ENCODE assay signal across 1 cellular context in the genomic region with DNA sequence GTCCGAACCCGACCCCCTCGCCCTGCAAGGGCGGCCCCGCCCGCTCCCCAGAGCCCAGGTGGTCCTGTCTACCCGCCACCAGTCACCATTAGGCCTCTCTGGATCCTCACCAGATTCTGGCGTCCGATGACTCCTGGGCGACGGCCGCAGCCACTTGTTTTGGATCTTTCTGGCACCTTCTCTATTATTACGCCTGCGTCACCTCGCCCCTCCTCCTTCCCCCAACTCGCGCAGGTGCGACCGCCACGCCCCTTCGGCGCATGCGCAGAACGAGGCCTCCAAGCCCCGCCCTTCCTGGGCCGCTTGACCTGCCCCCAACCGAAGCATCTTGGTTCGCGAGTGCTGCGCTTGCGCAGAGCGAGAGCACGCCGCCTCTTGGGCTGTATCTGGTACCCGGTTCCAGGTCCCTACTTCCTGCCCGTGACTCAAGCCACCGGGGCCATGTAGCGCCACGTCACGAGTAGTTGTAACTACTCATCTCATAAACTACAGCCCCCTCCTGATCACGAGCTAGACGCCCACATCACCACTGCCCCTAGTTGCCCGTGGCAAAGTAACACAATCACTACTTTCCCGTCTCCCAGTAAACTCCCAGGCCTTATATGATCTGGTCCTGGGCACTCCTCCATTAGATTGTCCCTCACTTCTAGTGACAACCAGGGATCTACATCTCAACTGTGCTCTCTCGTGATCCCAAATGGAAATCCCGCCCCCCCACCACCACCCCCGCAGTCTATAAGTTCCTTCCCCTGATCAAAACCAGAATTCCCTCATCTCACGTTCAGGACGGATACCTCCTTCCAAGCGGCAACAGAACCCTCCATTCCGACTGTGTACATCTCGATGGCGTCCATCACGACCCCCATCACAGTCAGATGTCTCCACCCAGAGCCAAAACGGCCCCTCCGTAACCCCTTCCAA.
TF ChIP-seq lines count a peak whose summit lies in the region.

A gene with protein sequence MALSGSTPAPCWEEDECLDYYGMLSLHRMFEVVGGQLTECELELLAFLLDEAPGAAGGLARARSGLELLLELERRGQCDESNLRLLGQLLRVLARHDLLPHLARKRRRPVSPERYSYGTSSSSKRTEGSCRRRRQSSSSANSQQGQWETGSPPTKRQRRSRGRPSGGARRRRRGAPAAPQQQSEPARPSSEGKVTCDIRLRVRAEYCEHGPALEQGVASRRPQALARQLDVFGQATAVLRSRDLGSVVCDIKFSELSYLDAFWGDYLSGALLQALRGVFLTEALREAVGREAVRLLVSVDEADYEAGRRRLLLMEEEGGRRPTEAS (minus strand): TSS at position 156 of the 921 bp plus-strand sequence. CDS start 670 bp downstream, outside the sequence.

TF ChIP-seq in GM12878, 131 proteins besides CTCF, POLR2A, EP300 and RAD21 (continued from another document and continues in another):
- TF ChIP-seq, protein P1, sequence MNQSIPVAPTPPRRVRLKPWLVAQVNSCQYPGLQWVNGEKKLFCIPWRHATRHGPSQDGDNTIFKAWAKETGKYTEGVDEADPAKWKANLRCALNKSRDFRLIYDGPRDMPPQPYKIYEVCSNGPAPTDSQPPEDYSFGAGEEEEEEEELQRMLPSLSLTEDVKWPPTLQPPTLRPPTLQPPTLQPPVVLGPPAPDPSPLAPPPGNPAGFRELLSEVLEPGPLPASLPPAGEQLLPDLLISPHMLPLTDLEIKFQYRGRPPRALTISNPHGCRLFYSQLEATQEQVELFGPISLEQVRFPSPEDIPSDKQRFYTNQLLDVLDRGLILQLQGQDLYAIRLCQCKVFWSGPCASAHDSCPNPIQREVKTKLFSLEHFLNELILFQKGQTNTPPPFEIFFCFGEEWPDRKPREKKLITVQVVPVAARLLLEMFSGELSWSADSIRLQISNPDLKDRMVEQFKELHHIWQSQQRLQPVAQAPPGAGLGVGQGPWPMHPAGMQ (IDR thresholded peaks at IDR 0.05; ENCODE audit: borderline replicate concordance) = no peak
- TF ChIP-seq CHD4 (IDR thresholded peaks at IDR 0.05) (no peak), TCF3 (IDR thresholded peaks at IDR 0.05; ENCODE audit: borderline replicate concordance, insufficient read depth, low read depth, low read length) (no peak), SPI1 (IDR thresholded peaks at IDR 0.05; ENCODE audit: borderline replicate concordance, insufficient read depth, low read depth, low read length) (peak; percentile 44; the same call in 1 of the 2 replicates), LARP7 (IDR thresholded peaks at IDR 0.05) (no peak), MYB (IDR thresholded peaks at IDR 0.05; ENCODE audit: borderline replicate concordance, low read depth, low read length) (no peak), NRF1 (conservative IDR thresholded peaks at IDR 0.05; ENCODE audit: low read depth, low read length) (peak; percentile 96), ZNF217 (IDR thresholded peaks at IDR 0.05) (no peak), RCOR1 (conservative IDR thresholded peaks at IDR 0.05; ENCODE audit: low read depth, low read length) (no peak), HDGF (IDR thresholded peaks at IDR 0.05) (peak; percentile 85), SMARCA5 (IDR thresholded peaks at IDR 0.05) (no peak), KDM1A (IDR thresholded peaks at IDR 0.05; ENCODE audit: borderline replicate concordance) (no peak), CHD2 (IDR thresholded peaks at IDR 0.05; ENCODE audit: borderline replicate concordance, low read depth, low read length) (peak; percentile 37; the same call in 1 of the 2 replicates), BRCA1 (IDR thresholded peaks at IDR 0.05; ENCODE audit: low read depth, low read length) (no peak), HDAC2 (IDR thresholded peaks at IDR 0.05) (no peak), SRF (IDR thresholded peaks at IDR 0.05; ENCODE audit: low read depth in 2 of 2, low read length in 2 of 2) (no peak), ASH2L (IDR thresholded peaks at IDR 0.05; ENCODE audit: borderline replicate concordance, low read depth) (no peak), WRNIP1 (IDR thresholded peaks at IDR 0.05; ENCODE audit: borderline replicate concordance, low read depth, low read length) (no peak), RUNX3 (IDR thresholded peaks at IDR 0.05; ENCODE audit: low read length) (no peak), JUNB (IDR thresholded peaks at IDR 0.05) (no peak), RAD51 (IDR thresholded peaks at IDR 0.05) (peak; percentile 32; the same call in 1 of the 2 replicates), ZZZ3 (IDR thresholded peaks at IDR 0.05; ENCODE audit: control insufficient read depth, insufficient read length, low read depth) (no peak), TCF12 (IDR thresholded peaks at IDR 0.05; ENCODE audit: low read depth, low read length) (0 out of 2 replicates have a peak, but pooled peaks have one; percentile 6), CREM (IDR thresholded peaks at IDR 0.05; ENCODE audit: low read depth) (peak; percentile 60; the same call in 1 of the 2 replicates), DPF2 (IDR thresholded peaks at IDR 0.05) (0 out of 2 replicates have a peak, but pooled peaks have one; percentile 10), ESRRA (IDR thresholded peaks at IDR 0.05; ENCODE audit: low read length) (no peak), MTA3 (IDR thresholded peaks at IDR 0.05; ENCODE audit: borderline replicate concordance, low read length) (no peak), FOXM1 (IDR thresholded peaks at IDR 0.05; ENCODE audit: low read depth, low read length) (no peak), EZH2 (IDR thresholded peaks at IDR 0.05; ENCODE audit: borderline replicate concordance, control insufficient read depth, low read depth, low read length) (no peak), IKZF2 (IDR thresholded peaks at IDR 0.05) (no peak), SIN3A (IDR thresholded peaks at IDR 0.05; ENCODE audit: low read depth, low read length) (peak; percentile 92), BACH1 (IDR thresholded peaks at IDR 0.05; ENCODE audit: borderline replicate concordance) (no peak), POU2F2 (IDR thresholded peaks at IDR 0.05; ENCODE audit: borderline replicate concordance, low read depth, low read length) (0 out of 3 replicates have a peak, but pooled peaks have one; percentile 32)
- TF ChIP-seq, protein P2, sequence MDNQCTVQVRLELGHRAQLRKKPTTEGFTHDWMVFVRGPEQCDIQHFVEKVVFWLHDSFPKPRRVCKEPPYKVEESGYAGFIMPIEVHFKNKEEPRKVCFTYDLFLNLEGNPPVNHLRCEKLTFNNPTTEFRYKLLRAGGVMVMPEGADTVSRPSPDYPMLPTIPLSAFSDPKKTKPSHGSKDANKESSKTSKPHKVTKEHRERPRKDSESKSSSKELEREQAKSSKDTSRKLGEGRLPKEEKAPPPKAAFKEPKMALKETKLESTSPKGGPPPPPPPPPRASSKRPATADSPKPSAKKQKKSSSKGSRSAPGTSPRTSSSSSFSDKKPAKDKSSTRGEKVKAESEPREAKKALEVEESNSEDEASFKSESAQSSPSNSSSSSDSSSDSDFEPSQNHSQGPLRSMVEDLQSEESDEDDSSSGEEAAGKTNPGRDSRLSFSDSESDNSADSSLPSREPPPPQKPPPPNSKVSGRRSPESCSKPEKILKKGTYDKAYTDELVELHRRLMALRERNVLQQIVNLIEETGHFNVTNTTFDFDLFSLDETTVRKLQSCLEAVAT (IDR thresholded peaks at IDR 0.05) = no peak; the same call in 1 of the 2 replicates
- TF ChIP-seq, protein P3, sequence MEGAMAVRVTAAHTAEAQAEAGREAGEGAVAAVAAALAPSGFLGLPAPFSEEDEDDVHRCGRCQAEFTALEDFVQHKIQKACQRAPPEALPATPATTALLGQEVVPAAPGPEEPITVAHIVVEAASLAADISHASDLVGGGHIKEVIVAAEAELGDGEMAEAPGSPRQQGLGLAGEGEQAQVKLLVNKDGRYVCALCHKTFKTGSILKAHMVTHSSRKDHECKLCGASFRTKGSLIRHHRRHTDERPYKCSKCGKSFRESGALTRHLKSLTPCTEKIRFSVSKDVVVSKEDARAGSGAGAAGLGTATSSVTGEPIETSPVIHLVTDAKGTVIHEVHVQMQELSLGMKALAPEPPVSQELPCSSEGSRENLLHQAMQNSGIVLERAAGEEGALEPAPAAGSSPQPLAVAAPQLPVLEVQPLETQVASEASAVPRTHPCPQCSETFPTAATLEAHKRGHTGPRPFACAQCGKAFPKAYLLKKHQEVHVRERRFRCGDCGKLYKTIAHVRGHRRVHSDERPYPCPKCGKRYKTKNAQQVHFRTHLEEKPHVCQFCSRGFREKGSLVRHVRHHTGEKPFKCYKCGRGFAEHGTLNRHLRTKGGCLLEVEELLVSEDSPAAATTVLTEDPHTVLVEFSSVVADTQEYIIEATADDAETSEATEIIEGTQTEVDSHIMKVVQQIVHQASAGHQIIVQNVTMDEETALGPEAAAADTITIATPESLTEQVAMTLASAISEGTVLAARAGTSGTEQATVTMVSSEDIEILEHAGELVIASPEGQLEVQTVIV (IDR thresholded peaks at IDR 0.05; ENCODE audit: borderline replicate concordance, partially characterized antibody) = no peak
- TF ChIP-seq, protein P4, sequence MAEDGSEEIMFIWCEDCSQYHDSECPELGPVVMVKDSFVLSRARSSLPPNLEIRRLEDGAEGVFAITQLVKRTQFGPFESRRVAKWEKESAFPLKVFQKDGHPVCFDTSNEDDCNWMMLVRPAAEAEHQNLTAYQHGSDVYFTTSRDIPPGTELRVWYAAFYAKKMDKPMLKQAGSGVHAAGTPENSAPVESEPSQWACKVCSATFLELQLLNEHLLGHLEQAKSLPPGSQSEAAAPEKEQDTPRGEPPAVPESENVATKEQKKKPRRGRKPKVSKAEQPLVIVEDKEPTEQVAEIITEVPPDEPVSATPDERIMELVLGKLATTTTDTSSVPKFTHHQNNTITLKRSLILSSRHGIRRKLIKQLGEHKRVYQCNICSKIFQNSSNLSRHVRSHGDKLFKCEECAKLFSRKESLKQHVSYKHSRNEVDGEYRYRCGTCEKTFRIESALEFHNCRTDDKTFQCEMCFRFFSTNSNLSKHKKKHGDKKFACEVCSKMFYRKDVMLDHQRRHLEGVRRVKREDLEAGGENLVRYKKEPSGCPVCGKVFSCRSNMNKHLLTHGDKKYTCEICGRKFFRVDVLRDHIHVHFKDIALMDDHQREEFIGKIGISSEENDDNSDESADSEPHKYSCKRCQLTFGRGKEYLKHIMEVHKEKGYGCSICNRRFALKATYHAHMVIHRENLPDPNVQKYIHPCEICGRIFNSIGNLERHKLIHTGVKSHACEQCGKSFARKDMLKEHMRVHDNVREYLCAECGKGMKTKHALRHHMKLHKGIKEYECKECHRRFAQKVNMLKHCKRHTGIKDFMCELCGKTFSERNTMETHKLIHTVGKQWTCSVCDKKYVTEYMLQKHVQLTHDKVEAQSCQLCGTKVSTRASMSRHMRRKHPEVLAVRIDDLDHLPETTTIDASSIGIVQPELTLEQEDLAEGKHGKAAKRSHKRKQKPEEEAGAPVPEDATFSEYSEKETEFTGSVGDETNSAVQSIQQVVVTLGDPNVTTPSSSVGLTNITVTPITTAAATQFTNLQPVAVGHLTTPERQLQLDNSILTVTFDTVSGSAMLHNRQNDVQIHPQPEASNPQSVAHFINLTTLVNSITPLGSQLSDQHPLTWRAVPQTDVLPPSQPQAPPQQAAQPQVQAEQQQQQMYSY (CRISPR knock-in tag; IDR thresholded peaks at IDR 0.05) = no peak
- TF ChIP-seq, protein P5, sequence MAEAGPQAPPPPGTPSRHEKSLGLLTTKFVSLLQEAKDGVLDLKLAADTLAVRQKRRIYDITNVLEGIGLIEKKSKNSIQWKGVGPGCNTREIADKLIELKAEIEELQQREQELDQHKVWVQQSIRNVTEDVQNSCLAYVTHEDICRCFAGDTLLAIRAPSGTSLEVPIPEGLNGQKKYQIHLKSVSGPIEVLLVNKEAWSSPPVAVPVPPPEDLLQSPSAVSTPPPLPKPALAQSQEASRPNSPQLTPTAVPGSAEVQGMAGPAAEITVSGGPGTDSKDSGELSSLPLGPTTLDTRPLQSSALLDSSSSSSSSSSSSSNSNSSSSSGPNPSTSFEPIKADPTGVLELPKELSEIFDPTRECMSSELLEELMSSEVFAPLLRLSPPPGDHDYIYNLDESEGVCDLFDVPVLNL (IDR thresholded peaks at IDR 0.05; ENCODE audit: low read depth, low read length) = no peak
- TF ChIP-seq, protein P6, sequence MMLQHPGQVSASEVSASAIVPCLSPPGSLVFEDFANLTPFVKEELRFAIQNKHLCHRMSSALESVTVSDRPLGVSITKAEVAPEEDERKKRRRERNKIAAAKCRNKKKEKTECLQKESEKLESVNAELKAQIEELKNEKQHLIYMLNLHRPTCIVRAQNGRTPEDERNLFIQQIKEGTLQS (IDR thresholded peaks at IDR 0.05; ENCODE audit: borderline replicate concordance, extremely low read depth, low read depth, low read length) = no peak
- TF ChIP-seq, protein P7, sequence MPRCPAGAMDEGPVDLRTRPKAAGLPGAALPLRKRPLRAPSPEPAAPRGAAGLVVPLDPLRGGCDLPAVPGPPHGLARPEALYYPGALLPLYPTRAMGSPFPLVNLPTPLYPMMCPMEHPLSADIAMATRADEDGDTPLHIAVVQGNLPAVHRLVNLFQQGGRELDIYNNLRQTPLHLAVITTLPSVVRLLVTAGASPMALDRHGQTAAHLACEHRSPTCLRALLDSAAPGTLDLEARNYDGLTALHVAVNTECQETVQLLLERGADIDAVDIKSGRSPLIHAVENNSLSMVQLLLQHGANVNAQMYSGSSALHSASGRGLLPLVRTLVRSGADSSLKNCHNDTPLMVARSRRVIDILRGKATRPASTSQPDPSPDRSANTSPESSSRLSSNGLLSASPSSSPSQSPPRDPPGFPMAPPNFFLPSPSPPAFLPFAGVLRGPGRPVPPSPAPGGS (IDR thresholded peaks at IDR 0.05; ENCODE audit: borderline replicate concordance, insufficient read depth, low read depth, low read length, poor library complexity, severe bottlenecking) = no peak
- TF ChIP-seq, protein P8, sequence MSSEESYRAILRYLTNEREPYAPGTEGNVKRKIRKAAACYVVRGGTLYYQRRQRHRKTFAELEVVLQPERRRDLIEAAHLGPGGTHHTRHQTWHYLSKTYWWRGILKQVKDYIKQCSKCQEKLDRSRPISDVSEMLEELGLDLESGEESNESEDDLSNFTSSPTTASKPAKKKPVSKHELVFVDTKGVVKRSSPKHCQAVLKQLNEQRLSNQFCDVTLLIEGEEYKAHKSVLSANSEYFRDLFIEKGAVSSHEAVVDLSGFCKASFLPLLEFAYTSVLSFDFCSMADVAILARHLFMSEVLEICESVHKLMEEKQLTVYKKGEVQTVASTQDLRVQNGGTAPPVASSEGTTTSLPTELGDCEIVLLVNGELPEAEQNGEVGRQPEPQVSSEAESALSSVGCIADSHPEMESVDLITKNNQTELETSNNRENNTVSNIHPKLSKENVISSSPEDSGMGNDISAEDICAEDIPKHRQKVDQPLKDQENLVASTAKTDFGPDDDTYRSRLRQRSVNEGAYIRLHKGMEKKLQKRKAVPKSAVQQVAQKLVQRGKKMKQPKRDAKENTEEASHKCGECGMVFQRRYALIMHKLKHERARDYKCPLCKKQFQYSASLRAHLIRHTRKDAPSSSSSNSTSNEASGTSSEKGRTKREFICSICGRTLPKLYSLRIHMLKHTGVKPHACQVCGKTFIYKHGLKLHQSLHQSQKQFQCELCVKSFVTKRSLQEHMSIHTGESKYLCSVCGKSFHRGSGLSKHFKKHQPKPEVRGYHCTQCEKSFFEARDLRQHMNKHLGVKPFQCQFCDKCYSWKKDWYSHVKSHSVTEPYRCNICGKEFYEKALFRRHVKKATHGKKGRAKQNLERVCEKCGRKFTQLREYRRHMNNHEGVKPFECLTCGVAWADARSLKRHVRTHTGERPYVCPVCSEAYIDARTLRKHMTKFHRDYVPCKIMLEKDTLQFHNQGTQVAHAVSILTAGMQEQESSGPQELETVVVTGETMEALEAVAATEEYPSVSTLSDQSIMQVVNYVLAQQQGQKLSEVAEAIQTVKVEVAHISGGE (CRISPR knock-in tag; IDR thresholded peaks at IDR 0.05) = no peak
